13 cellular contexts compared by ENCODE assay signal in genomic region chr10:67506757-67507091, GRCh38.
DNase-seq lines count a peak whose midpoint lies in the region; ATAC-seq and TF ChIP-seq lines count a peak whose summit lies in the region.
"Had no signal": no experiment of that assay in that cellular context is flagged by ENCODE, and none has a peak within 500 bp of the region (broad histone marks: within the 10 kb centered on the region; RNA-seq: fewer than 3 reads in every experiment).

No MANE protein-coding gene starts in this region.

- no peaks in the 10 kb centered on the region for H3K9me2 ChIP-seq in PC-3 (replicated peaks; ENCODE audit: low read length)

- ATAC-seq in GM19463 (IDR thresholded peaks at IDR 0.05; ENCODE audit: unreplicated experiment) (peak; percentile 51), PC-3 (peak; percentile 94), upper lobe of right lung (no peak)
- ATAC-seq: HCT116 had no signal

- H3K4me1 ChIP-seq in PC-3 (ENCODE audit: insufficient read depth, low read length) (peaks cover 10% of the 10 kb centered on the region), adipocyte (ENCODE audit: control insufficient read depth, insufficient read depth, low read length) (no peaks in the 10 kb centered on the region), esophagus squamous epithelium (no peaks in the 10 kb centered on the region), upper lobe of right lung (no peaks in the 10 kb centered on the region)

- TF ChIP-seq CTCF in PC-3 (conservative IDR thresholded peaks at IDR 0.05; ENCODE audit: low read depth, low read length) = no peak
- no peak for TF ChIP-seq CTCF in esophagus squamous epithelium (IDR thresholded peaks at IDR 0.05)
- no peak for TF ChIP-seq CTCF in upper lobe of right lung (IDR thresholded peaks at IDR 0.05)

- no peak overlapping the region for H3K27ac ChIP-seq in PC-3 (ENCODE audit: low read length)
- no peak overlapping the region for H3K27ac ChIP-seq in esophagus squamous epithelium
- no peak overlapping the region for H3K27ac ChIP-seq in upper lobe of right lung
- H3K27ac ChIP-seq: GM23248 had no signal

- intact Hi-C loops in PC-3 (cut with micrococcal nuclease) (loop anchor here (1.0 to 5.0 kb wide), 4 partner anchors 13 to 200 kb away; no protein-coding TSS in a partner anchor), esophagus squamous epithelium (cut with DNase I) (loop anchor here (5.0 kb wide), 1 partner anchor 204 kb away; no protein-coding TSS in a partner anchor), upper lobe of right lung (cut with DNase I) (no loop called here)

- no peaks in the 10 kb centered on the region for H4K20me1 ChIP-seq in PC-3 (ENCODE audit: low read length)

- no TSS peak for BruUV-seq in PC-3 (replicated peaks; lab: Mats Ljungman, UMichigan)

- POLR2A ChIA-PET in PC-3 (lab: Charles Lee; ENCODE audit: unreplicated experiment) = interaction anchor here (0.6 to 0.9 kb wide), 3 partner anchors 14 to 614 kb away, joined by 3 to 27 read pairs (median 3); no protein-coding TSS in a partner anchor

- CTCF ChIA-PET in PC-3 (lab: Charles Lee) = interaction anchor here (0.7 to 2.0 kb wide), 3 partner anchors 14 to 222 kb away, joined by 3 to 10 read pairs (median 7); no protein-coding TSS in a partner anchor

- H3K27me3 ChIP-seq in PC-3 (ENCODE audit: low read length) (no peaks in the 10 kb centered on the region), adipocyte (replicated peaks; ENCODE audit: control insufficient read depth, insufficient read depth, low read length) (no peaks in the 10 kb centered on the region), esophagus squamous epithelium (no peaks in the 10 kb centered on the region), upper lobe of right lung (no peaks in the 10 kb centered on the region)

- no peak overlapping the region for H2AFZ ChIP-seq in PC-3 (ENCODE audit: low read length)
- H2AFZ ChIP-seq: GM23248 had no signal

- H3K9ac ChIP-seq in PC-3 (ENCODE audit: low read length) (no peak overlapping the region), adipocyte (ENCODE audit: low read length) (no peak overlapping the region)
- H3K9ac ChIP-seq: GM23248 had no signal

- no peak overlapping the region for H3K4me2 ChIP-seq in PC-3 (ENCODE audit: low read length)

- H3K9me3 ChIP-seq in PC-3 (ENCODE audit: low read length) (no peaks in the 10 kb centered on the region), adipocyte (ENCODE audit: control insufficient read depth, low read length) (no peaks in the 10 kb centered on the region), esophagus squamous epithelium (no peaks in the 10 kb centered on the region), upper lobe of right lung (no peaks in the 10 kb centered on the region)

- no peaks in the 10 kb centered on the region for H3K79me2 ChIP-seq in PC-3 (ENCODE audit: low read length)

- H3K4me3 ChIP-seq in PC-3 (ENCODE audit: low read length) (no peak overlapping the region), adipocyte (ENCODE audit: low read length) (no peak overlapping the region), esophagus squamous epithelium (no peak overlapping the region), upper lobe of right lung (no peak overlapping the region)
- H3K4me3 ChIP-seq: GM23248 had no signal

- H3K36me3 ChIP-seq in PC-3 (ENCODE audit: low read depth, low read length) (no peaks in the 10 kb centered on the region), adipocyte (ENCODE audit: control insufficient read depth, insufficient read depth, low read length, severe bottlenecking) (no peaks in the 10 kb centered on the region), esophagus squamous epithelium (no peaks in the 10 kb centered on the region), upper lobe of right lung (no peaks in the 10 kb centered on the region)

- no peak for TF ChIP-seq POLR2A in esophagus squamous epithelium (IDR thresholded peaks at IDR 0.05)

- no peaks in the 10 kb centered on the region for H3F3A ChIP-seq in PC-3 (ENCODE audit: low read length, unreplicated experiment)

- DNase-seq in PC-3 = peak; percentile 61
- DNase-seq in adipocyte (ENCODE audit: low read depth) = peak; percentile 28
- no peak for DNase-seq in esophagus squamous epithelium (lab: John Stamatoyannopoulos, UW)
- no peak for DNase-seq in upper lobe of right lung
- DNase-seq in SK-N-DZ (ENCODE audit: low spot score) = no peak
- DNase-seq: C1 segment of cervical spinal cord; Calu3; CD4-positive, alpha-beta memory T cell; DMS79 treated with DMSO at 0.1 percent for 48 hours; GM23248; H9 had no signal

Comparison
In these comparisons a context has a peak if more than half of its experiments do, and no peak if none do; other contexts are left out.
1. DNase-seq: peak in PC-3 (single experiment) and adipocyte (single experiment); none in esophagus squamous epithelium (single experiment), upper lobe of right lung (single experiment) and SK-N-DZ (single experiment).